ENCODE assay signal across 8 cellular contexts in the genomic region with DNA sequence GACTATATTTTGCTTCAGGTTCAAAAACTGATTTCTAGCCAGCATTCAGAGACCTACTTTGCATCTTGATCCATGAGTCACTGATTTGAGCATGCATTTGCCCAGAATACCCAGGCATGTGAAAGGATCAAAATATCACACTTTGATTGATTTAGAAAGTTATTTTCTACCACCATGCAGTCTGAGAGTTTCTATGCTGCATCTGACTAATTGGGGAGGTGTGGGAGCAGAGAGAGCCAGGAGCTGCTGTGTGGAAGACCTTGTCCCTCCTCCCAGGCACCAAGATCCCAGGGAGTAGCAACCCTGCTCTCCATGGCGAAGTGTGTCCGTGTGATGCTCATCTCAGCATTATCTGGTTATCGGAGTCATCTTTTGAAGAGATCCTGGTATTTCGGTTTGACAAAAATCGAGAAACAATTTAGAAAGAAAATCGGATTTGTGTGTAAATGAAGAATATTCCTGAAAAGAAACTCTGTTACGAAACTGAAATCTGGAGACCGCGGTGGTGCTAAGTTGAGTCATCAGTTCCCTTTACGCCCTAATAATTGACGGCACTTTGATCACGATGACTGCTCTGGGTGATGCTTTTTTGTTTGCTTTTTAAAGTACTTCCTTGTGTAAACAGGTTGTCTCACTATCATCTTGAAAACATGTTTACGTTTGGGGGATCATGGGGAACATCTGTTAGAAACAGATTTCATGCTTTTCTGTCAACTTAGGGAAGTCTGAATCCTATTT.
DNase-seq lines count a peak whose midpoint lies in the region; ATAC-seq and TF ChIP-seq lines count a peak whose summit lies in the region.

No MANE protein-coding gene starts in this region.

- TF ChIP-seq CTCF in GM12864 (IDR thresholded peaks at IDR 0.05; ENCODE audit: low read depth, low read length, missing control alignments) (no peak), breast epithelium (IDR thresholded peaks at IDR 0.05) (no peak), testis (IDR thresholded peaks at IDR 0.05) (no peak)

- H3K36me3 ChIP-seq in HAP-1 (replicated peaks) (no peaks in the 10 kb centered on the region), breast epithelium (no peaks in the 10 kb centered on the region), testis (ENCODE audit: low read depth, missing control alignments) (no peaks in the 10 kb centered on the region)

- H3K27ac ChIP-seq in breast epithelium (no peak overlapping the region), testis (no peak overlapping the region)

- 86 to 90% methylated on average over 13 of the region's 13 CpGs for WGBS in testis, 2 donors

- in situ Hi-C loops in HAP-1 (cut with MboI; ENCODE audit: low sequenced_read_pairs): no loop called here

- intact Hi-C loops in breast epithelium (cut with DNase I; ENCODE audit: low total_unique reads): no loop called here
- intact Hi-C loops in testis (cut with DNase I; ENCODE audit: low total_unique reads): no loop called here

- ATAC-seq in GM21381 (IDR thresholded peaks at IDR 0.05; ENCODE audit: unreplicated experiment) (peak; percentile 79), HG03558 (IDR thresholded peaks at IDR 0.05; ENCODE audit: extremely low read depth, unreplicated experiment) (peak; percentile 46)

- H3K9me3 ChIP-seq in HAP-1 (no peaks in the 10 kb centered on the region), breast epithelium (no peaks in the 10 kb centered on the region), testis (no peaks in the 10 kb centered on the region)

- peak; percentile 53 for DNase-seq in GM12864 (ENCODE audit: low read depth)
- DNase-seq in astrocyte of the hippocampus (ENCODE audit: low read depth, low spot score): peak; percentile 69
- no peak for DNase-seq in HAP-1 (ENCODE audit: low spot score in 2 of 2)
- DNase-seq in breast epithelium (ENCODE audit: low spot score in 2 of 2): no peak
- no peak for DNase-seq in testis
- no peak for DNase-seq in cerebellar cortex (ENCODE audit: low spot score)

- H3K4me1 ChIP-seq in HAP-1 (no peaks in the 10 kb centered on the region), breast epithelium (no peaks in the 10 kb centered on the region), testis (no peaks in the 10 kb centered on the region)

- H3K4me3 ChIP-seq in GM12864 (ENCODE audit: low read depth, low read length) (no peak overlapping the region), HAP-1 (no peak overlapping the region), breast epithelium (no peak overlapping the region), testis (no peak overlapping the region)

- TF ChIP-seq POLR2A in breast epithelium (IDR thresholded peaks at IDR 0.05): no peak
- TF ChIP-seq POLR2A in testis (IDR thresholded peaks at IDR 0.05): no peak

- no peaks in the 10 kb centered on the region for H3K27me3 ChIP-seq in HAP-1 (ENCODE audit: low read depth)
- H3K27me3 ChIP-seq in breast epithelium: no peaks in the 10 kb centered on the region
- H3K27me3 ChIP-seq in testis: no peaks in the 10 kb centered on the region

Comparison
In these comparisons a context has a peak if more than half of its experiments do, and no peak if none do; other contexts are left out.
1. DNase-seq: peak in GM12864 (single experiment) and astrocyte of the hippocampus (single experiment); none in HAP-1 (0 of 2), breast epithelium (0 of 2), testis (single experiment) and cerebellar cortex (single experiment).